Comparison of ENCODE assay signal across 10 cellular contexts in genomic region chr13:37127706-37128241, GRCh38. TPM values are rescaled to one million over a fixed set of nuclear protein-coding genes. Genes with fewer than 3 reads are reported as not detected.
A peak's percentile ranks its signal among the peaks of the same experiment; 100 is the strongest.
DNase-seq lines count a peak whose midpoint lies in the region; ATAC-seq and TF ChIP-seq lines count a peak whose summit lies in the region.
"Had no signal": no experiment of that assay in that cellular context is flagged by ENCODE, and none has a peak within 500 bp of the region (broad histone marks: within the 10 kb centered on the region; RNA-seq: fewer than 3 reads in every experiment).

No MANE protein-coding gene starts in this region.

- H3K4me3 ChIP-seq in ascending aorta = no peak overlapping the region
- H3K4me3 ChIP-seq in left ventricle myocardium inferior = no peak overlapping the region
- H3K4me3 ChIP-seq: cardiac muscle cell had no signal

- no peak for ATAC-seq in GM21390 (IDR thresholded peaks at IDR 0.05; ENCODE audit: unreplicated experiment)
- no peak for ATAC-seq in foreskin keratinocyte
- ATAC-seq in HG03196 (IDR thresholded peaks at IDR 0.05; ENCODE audit: unreplicated experiment) = no peak
- no peak for ATAC-seq in GM21447 (IDR thresholded peaks at IDR 0.05; ENCODE audit: unreplicated experiment)

- H3K27me3 ChIP-seq in ascending aorta (no peaks in the 10 kb centered on the region), left ventricle myocardium inferior (ENCODE audit: low read depth) (no peaks in the 10 kb centered on the region), foreskin keratinocyte (no peaks in the 10 kb centered on the region)
- H3K27me3 ChIP-seq: cardiac muscle cell had no signal

- H3K27ac ChIP-seq in ascending aorta (peak overlapping the region; percentile 69 to 73), left ventricle myocardium inferior (replicated peaks) (peak overlapping the region; percentile 70), foreskin keratinocyte (no peak overlapping the region)
- H3K27ac ChIP-seq: cardiac muscle cell had no signal

- intact Hi-C loops in ascending aorta (cut with DNase I) = no loop called here
- intact Hi-C loops in left ventricle myocardium inferior (cut with micrococcal nuclease) = no loop called here

- H3K36me3 ChIP-seq in ascending aorta (no peaks in the 10 kb centered on the region), left ventricle myocardium inferior (no peaks in the 10 kb centered on the region)
- H3K36me3 ChIP-seq: cardiac muscle cell had no signal

- peak; percentile 39 for DNase-seq in DMS53 treated with DMSO at 0.1 percent for 48 hours (lab: John Stamatoyannopoulos, UW; ENCODE audit: unreplicated experiment)
- peak in 1 of 2 donors; percentile 65 for DNase-seq in ascending aorta (ENCODE audit: low spot score in 2 of 2)
- DNase-seq in left ventricle myocardium inferior = no peak
- DNase-seq in putamen (ENCODE audit: low spot score) = peak; percentile 70
- DNase-seq in foreskin keratinocyte = no peak
- DNase-seq: activated CD4-positive, CD25-positive, alpha-beta regulatory T cell treated with anti-CD3 and anti-CD28 coated beads, Interleukin-2, amount 50 U/mL, for 72 hours had no signal

- H3K4me1 ChIP-seq in ascending aorta (peaks cover 0 to 5% of the 10 kb centered on the region in 2 donors), left ventricle myocardium inferior (peaks cover 23% of the 10 kb centered on the region), foreskin keratinocyte (no peaks in the 10 kb centered on the region)

- H3K9me3 ChIP-seq in ascending aorta = no peaks in the 10 kb centered on the region
- no peaks in the 10 kb centered on the region for H3K9me3 ChIP-seq in left ventricle myocardium inferior (replicated peaks)

- TF ChIP-seq CTCF in ascending aorta (IDR thresholded peaks at IDR 0.05) (no peak), left ventricle myocardium inferior (IDR thresholded peaks at IDR 0.05; ENCODE audit: borderline replicate concordance) (no peak), foreskin keratinocyte (conservative IDR thresholded peaks at IDR 0.05) (no peak)

RNA-seq across cellular contexts. Expression of gene CSNK1A1L, which starts 22.3 kb away (rescaled TPM):
- total RNA-seq in ascending aorta = not detected
- not detected for total RNA-seq in left ventricle myocardium inferior
- not detected in 2 replicates for total RNA-seq in foreskin keratinocyte
- polyA plus RNA-seq in foreskin keratinocyte = not detected in 2 replicates
- total RNA-seq: cardiac muscle cell had no signal
- polyA plus RNA-seq: cardiac muscle cell had no signal

Comparison
In these comparisons a context has a peak if more than half of its experiments do, and no peak if none do; other contexts are left out.
1. DNase-seq: peak in DMS53 treated with DMSO at 0.1 percent for 48 hours (single experiment) and putamen (single experiment); none in left ventricle myocardium inferior (single experiment) and foreskin keratinocyte (0 of 2).